9 cellular contexts compared by ENCODE assay signal in the genomic region with DNA sequence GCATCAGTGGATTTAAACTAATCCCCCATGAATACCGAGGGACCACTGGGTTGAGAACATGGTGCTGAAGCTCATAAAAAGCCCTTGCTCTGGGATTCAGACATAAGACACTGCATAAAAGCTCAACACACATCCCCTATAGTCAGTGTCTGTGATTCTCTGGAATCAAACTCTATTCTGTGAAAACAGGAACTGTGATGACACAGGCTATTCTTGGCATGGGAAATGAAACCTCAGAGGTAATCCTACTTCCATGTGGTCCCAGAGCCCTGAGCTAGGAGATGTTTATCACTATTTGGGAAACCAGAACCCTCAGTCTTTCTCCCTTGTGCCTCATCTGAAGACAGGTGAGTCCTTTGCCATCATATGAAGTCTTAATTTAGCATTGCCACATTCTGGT.
"Had no signal": no experiment of that assay in that cellular context is flagged by ENCODE, and none has a peak within 500 bp of the region (broad histone marks: within the 10 kb centered on the region; RNA-seq: fewer than 3 reads in every experiment).

No MANE protein-coding gene starts in this region.

- H2AFZ ChIP-seq: neural progenitor cell had no signal

- H3K36me3 ChIP-seq: neural progenitor cell had no signal

- H3K27ac ChIP-seq: neural progenitor cell, VCaP had no signal

- H3K4me2 ChIP-seq: neural progenitor cell had no signal

- H3K4me1 ChIP-seq: neural progenitor cell had no signal

- DNase-seq: activated CD4-positive, alpha-beta memory T cell treated with anti-CD3 and anti-CD28 coated beads for 36 hours; activated CD8-positive, alpha-beta memory T cell treated with anti-CD3 and anti-CD28 coated beads, Interleukin-2, amount 10 ng/mL, durations not matched to agents 7 days and 5 days; activated naive CD4-positive, alpha-beta T cell treated with anti-CD3 and anti-CD28 coated beads, Interleukin-2, amount 10 ng/mL, durations not matched to agents 7 days and 5 days; activated T-cell treated with anti-CD3 and anti-CD28 coated beads, Interleukin-2, amount 50 U/mL, for 1 hour; stimulated activated CD4-positive, alpha-beta T cell treated with anti-CD3 and anti-CD28 coated beads, Interleukin-12 subunit alpha, Interleukin-12 subunit beta, amount 100 ng/mL, for 4 hours; stimulated activated CD4-positive, alpha-beta T cell treated with anti-CD3 and anti-CD28 coated beads, Interleukin-2, amount 100 ng/mL, for 24 hours had no signal

- H3K4me3 ChIP-seq: lung, neural progenitor cell had no signal

- H3K9ac ChIP-seq: neural progenitor cell had no signal

- ATAC-seq: activated CD8-positive, alpha-beta memory T cell treated with anti-CD3 and anti-CD28 coated beads, Interleukin-2, amount 10 ng/mL, durations not matched to agents 7 days and 5 days had no signal
